9 cellular contexts compared by ENCODE assay signal in genomic region chr6:83853178-83853967, GRCh38.
DNase-seq lines count a peak whose midpoint lies in the region; ATAC-seq and TF ChIP-seq lines count a peak whose summit lies in the region.
"Had no signal": no experiment of that assay in that cellular context is flagged by ENCODE, and none has a peak within 500 bp of the region (broad histone marks: within the 10 kb centered on the region; RNA-seq: fewer than 3 reads in every experiment).

A gene with protein sequence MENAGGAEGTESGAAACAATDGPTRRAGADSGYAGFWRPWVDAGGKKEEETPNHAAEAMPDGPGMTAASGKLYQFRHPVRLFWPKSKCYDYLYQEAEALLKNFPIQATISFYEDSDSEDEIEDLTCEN (plus strand): TSS chr6:83853360. CDS start chr6:83853417, 57 bp downstream.

- H3K9me3 ChIP-seq in MM.1S (replicated peaks; ENCODE audit: insufficient read depth, low read length), result no peaks in the 10 kb centered on the region

- no peaks in the 10 kb centered on the region for H3K4me1 ChIP-seq in MM.1S (ENCODE audit: low read length)

- peak; percentile 76 for ATAC-seq in GM21526 (IDR thresholded peaks at IDR 0.05; ENCODE audit: low FRiP score, unreplicated experiment)

- no peak within 1 kb of the TSS for H3K27ac ChIP-seq in MM.1S (ENCODE audit: low read length)
- H3K27ac ChIP-seq: KMS-11 had no signal

- DNase-seq in DMS 273 (lab: John Stamatoyannopoulos, UW; ENCODE audit: unreplicated experiment), result peak; percentile 89
- DNase-seq in NCI-H2227 treated with DMSO at 0.1 percent for 48 hours (lab: John Stamatoyannopoulos, UW), result peak; percentile 61
- peak; percentile 73 for DNase-seq in astrocyte of the hippocampus (ENCODE audit: low read depth, low spot score)
- DNase-seq in hypothalamus (lab: John Stamatoyannopoulos, UW), result peak in 50 of 51 donors; percentile 7 to 92 (median 64)
- DNase-seq in putamen (ENCODE audit: low spot score), result peak; percentile 85
- no peak for DNase-seq in MM.1S
- no peak for DNase-seq in SW 1271 (lab: John Stamatoyannopoulos, UW)

- H4K20me1 ChIP-seq in MM.1S (ENCODE audit: insufficient read depth, low read length), result no peaks in the 10 kb centered on the region

- no peaks in the 10 kb centered on the region for H3F3A ChIP-seq in MM.1S (ENCODE audit: insufficient read depth, low read length)

- no peaks in the 10 kb centered on the region for H3K27me3 ChIP-seq in MM.1S (replicated peaks; ENCODE audit: insufficient read depth, low read length)

- H2AFZ ChIP-seq in MM.1S (ENCODE audit: low read length), result no peak within 1 kb of the TSS

- H3K9ac ChIP-seq in MM.1S (ENCODE audit: low read length), result no peak within 1 kb of the TSS
- H3K9ac ChIP-seq: KMS-11 had no signal

- H3K79me2 ChIP-seq in MM.1S (ENCODE audit: low read length), result no peaks in the 10 kb centered on the region

- H3K4me2 ChIP-seq in MM.1S (ENCODE audit: low read depth, low read length), result no peak within 1 kb of the TSS
- H3K4me2 ChIP-seq: KMS-11 had no signal

- no peak within 1 kb of the TSS for H3K4me3 ChIP-seq in MM.1S (ENCODE audit: low read length)

- no peaks in the 10 kb centered on the region for H3K9me2 ChIP-seq in MM.1S (replicated peaks; ENCODE audit: insufficient read depth, low read length)

- no peaks in the 10 kb centered on the region for H3K36me3 ChIP-seq in MM.1S (replicated peaks; ENCODE audit: insufficient read depth, low read length)

- no peak for TF ChIP-seq CTCF in MM.1S (IDR thresholded peaks at IDR 0.05; ENCODE audit: low read length)

Comparison
In these comparisons a context has a peak if more than half of its experiments do, and no peak if none do; other contexts are left out.
1. DNase-seq: peak in DMS 273 (single experiment), NCI-H2227 treated with DMSO at 0.1 percent for 48 hours (single experiment), astrocyte of the hippocampus (single experiment), hypothalamus (50 of 51) and putamen (single experiment); none in MM.1S (single experiment) and SW 1271 (0 of 2).